In genomic region chr10:43868952-43869351, GRCh38 we compare ENCODE assay signal across 31 cellular contexts.
DNase-seq lines count a peak whose midpoint lies in the region; ATAC-seq and TF ChIP-seq lines count a peak whose summit lies in the region.
"Had no signal": no experiment of that assay in that cellular context is flagged by ENCODE, and none has a peak within 500 bp of the region (broad histone marks: within the 10 kb centered on the region; RNA-seq: fewer than 3 reads in every experiment).

No MANE protein-coding gene starts in this region.

- peak overlapping the region; percentile 76 to 95 for H2BK12ac ChIP-seq in mesenchymal stem cell (ENCODE audit: low read length in 2 of 2)

- peak overlapping the region; percentile 44 for H2BK15ac ChIP-seq in mesenchymal stem cell (ENCODE audit: low read depth, poor library complexity, severe bottlenecking)

- H3K14ac ChIP-seq in mesenchymal stem cell (ENCODE audit: low read length in 2 of 2): peak overlapping the region in 1 of 2 experiments; percentile 81

- TF ChIP-seq EP300 in SK-N-SH (IDR thresholded peaks at IDR 0.05; ENCODE audit: borderline replicate concordance in 1 of 2, low read depth in 1 of 2, low read length in 1 of 2): no peak

- no peak for ATAC-seq in SK-N-SH treated with all-trans-retinoic acid at 6 μM for 48 hours
- ATAC-seq in PC-3: no peak
- ATAC-seq: esophagus mucosa; foreskin keratinocyte; GM12878; naive thymus-derived CD4-positive, alpha-beta T cell; Panc1; stimulated activated naive B cell treated with anti-CD40 and anti-IgM and Interleukin-4, amounts not matched to agents 10 μg/mL and 1 μg/mL and 100 μg/mL, for 72 hours had no signal

- no peaks in the 10 kb centered on the region for H4K20me1 ChIP-seq in SK-N-SH (ENCODE audit: insufficient read depth)
- H4K20me1 ChIP-seq in PC-3 (ENCODE audit: low read length): no peaks in the 10 kb centered on the region

- H2BK5ac ChIP-seq in mesenchymal stem cell (ENCODE audit: low read depth, low read length, poor library complexity, severe bottlenecking): no peak overlapping the region

- POLR2A ChIA-PET in SK-N-SH (lab: Yijun Ruan, JAX): no interaction called here
- POLR2A ChIA-PET in PC-3 (lab: Charles Lee; ENCODE audit: unreplicated experiment): no interaction called here

- H3K18ac ChIP-seq in mesenchymal stem cell (ENCODE audit: low read depth in 1 of 2, low read length in 2 of 2): peak overlapping the region; percentile 50 to 88

- 83% methylated on average over 5 of the region's 6 CpGs for WGBS in SK-N-SH (ENCODE audit: low lambda C conversion rate)
- WGBS in mesenchymal stem cell: 98% methylated on average over 6 of the region's 6 CpGs

- H3K9me3 ChIP-seq in SK-N-SH: no peaks in the 10 kb centered on the region; the same call in 1 of the 2 replicates
- H3K9me3 ChIP-seq in PC-3 (ENCODE audit: low read length): no peaks in the 10 kb centered on the region
- H3K9me3 ChIP-seq in mesenchymal stem cell (ENCODE audit: control insufficient read depth, low read length): peaks cover 6% of the 10 kb centered on the region
- H3K9me3 ChIP-seq in skeletal muscle satellite cell (replicated peaks; ENCODE audit: low read length): no peaks in the 10 kb centered on the region
- H3K9me3 ChIP-seq: SJCRH30, suprapubic skin had no signal

- peak overlapping the region; percentile 70 for H4K8ac ChIP-seq in mesenchymal stem cell (ENCODE audit: low read length)

- H3K79me2 ChIP-seq in SK-N-SH (ENCODE audit: insufficient read depth): peaks cover 11% of the 10 kb centered on the region
- H3K79me2 ChIP-seq in PC-3 (ENCODE audit: low read length): no peaks in the 10 kb centered on the region

- peak overlapping the region; percentile 55; the same call in 1 of the 2 replicates for H3K4me2 ChIP-seq in SK-N-SH
- H3K4me2 ChIP-seq in PC-3 (ENCODE audit: low read length): no peak overlapping the region
- no peak overlapping the region for H3K4me2 ChIP-seq in mesenchymal stem cell (ENCODE audit: low read length, poor library complexity, severe bottlenecking)
- no peak overlapping the region for H3K4me2 ChIP-seq in skeletal muscle satellite cell (ENCODE audit: low read length)

- DNase-seq in SK-N-SH (no peak), PC-3 (no peak), mesenchymal stem cell (no peak), NCI-H2227 treated with DMSO at 0.1 percent for 48 hours (lab: John Stamatoyannopoulos, UW) (no peak), SIG-M5 (lab: John Stamatoyannopoulos, UW) (no peak), midbrain (lab: John Stamatoyannopoulos, UW) (no peak)
- DNase-seq: 8988T; activated CD4-positive, alpha-beta T cell treated with anti-CD3 and anti-CD28 coated beads, Interleukin-2, amount 50 U/mL, for 4 hours; activated naive CD8-positive, alpha-beta T cell treated with anti-CD3 and anti-CD28 coated beads for 36 hours; aorta; CD4-positive, CD25-positive, alpha-beta regulatory T cell; cortex of kidney; EL; foreskin keratinocyte; Karpas-422; naive thymus-derived CD4-positive, alpha-beta T cell; NCI-H2171; NCI-H524 treated with DMSO at 0.1 percent for 48 hours; NK-92 treated with Interleukin-12 subunit alpha and Interleukin-12 subunit beta, amount 100 ng/mL, for 24 hours; occipital lobe; SJCRH30; stimulated activated CD4-positive, alpha-beta T cell treated with anti-CD3 and anti-CD28 coated beads, Interleukin-4, amount 100 ng/mL, for 4 hours; stimulated activated naive B cell treated with anti-CD40 and anti-IgM and Interleukin-4, amounts not matched to agents 10 μg/mL and 1 μg/mL and 100 μg/mL, for 72 hours; T-helper 1 cell had no signal

- no peaks in the 10 kb centered on the region for H3K36me3 ChIP-seq in SK-N-SH (replicated peaks in 1 of 2; ENCODE audit: control insufficient read depth in 1 of 2, insufficient read depth in 2 of 2, low read length in 1 of 2)
- no peaks in the 10 kb centered on the region for H3K36me3 ChIP-seq in PC-3 (ENCODE audit: low read depth, low read length)
- no peaks in the 10 kb centered on the region for H3K36me3 ChIP-seq in mesenchymal stem cell (ENCODE audit: control insufficient read depth in 1 of 2, insufficient read depth in 2 of 2, low read depth in 1 of 2, low read length in 2 of 2)
- no peaks in the 10 kb centered on the region for H3K36me3 ChIP-seq in skeletal muscle satellite cell (ENCODE audit: insufficient read depth, low read length)
- H3K36me3 ChIP-seq: cardiac muscle cell, SJCRH30, suprapubic skin had no signal

- CTCF ChIA-PET in SK-N-SH (lab: Yijun Ruan, JAX) (interaction anchor here (1.1 to 1.3 kb wide), 2 partner anchors 32 to 179 kb away, joined by 3 to 6 read pairs; no protein-coding TSS in a partner anchor), PC-3 (lab: Charles Lee) (no interaction called here)

- H3K79me1 ChIP-seq in mesenchymal stem cell (replicated peaks; ENCODE audit: low read length, poor library complexity, severe bottlenecking): no peaks in the 10 kb centered on the region

- no peak overlapping the region for H3K23ac ChIP-seq in mesenchymal stem cell (ENCODE audit: low read length in 2 of 2)

- H3F3A ChIP-seq in SK-N-SH (replicated peaks; ENCODE audit: insufficient read depth): peaks cover 22% of the 10 kb centered on the region
- no peaks in the 10 kb centered on the region for H3F3A ChIP-seq in PC-3 (ENCODE audit: low read length, unreplicated experiment)

- H2AK5ac ChIP-seq in mesenchymal stem cell (ENCODE audit: low read length, severe bottlenecking): no peak overlapping the region

- no peaks in the 10 kb centered on the region for H3K27me3 ChIP-seq in SK-N-SH (ENCODE audit: insufficient read depth)
- 0 out of 2 replicates have a peak, but pooled peaks cover 4% of the 10 kb centered on the region for H3K27me3 ChIP-seq in PC-3 (ENCODE audit: low read length)
- H3K27me3 ChIP-seq in mesenchymal stem cell (ENCODE audit: control insufficient read depth in 1 of 2, insufficient read depth in 1 of 2, low read length in 2 of 2): peaks cover 0 to 3% of the 10 kb centered on the region in 2 experiments
- no peaks in the 10 kb centered on the region for H3K27me3 ChIP-seq in skeletal muscle satellite cell (ENCODE audit: control insufficient read depth, insufficient read depth, low read length)
- H3K27me3 ChIP-seq: cardiac muscle cell, foreskin keratinocyte, SJCRH30, suprapubic skin had no signal

- H2BK120ac ChIP-seq in mesenchymal stem cell (ENCODE audit: low read depth, low read length): peak overlapping the region; percentile 86

- peak overlapping the region; percentile 40 to 52 for H3K4ac ChIP-seq in mesenchymal stem cell (ENCODE audit: low read depth in 1 of 2, low read length in 2 of 2)

- intact Hi-C loops in PC-3 (cut with micrococcal nuclease): loop anchor here (1.0 kb wide), 1 partner anchor 19 kb away; no protein-coding TSS in a partner anchor

- H2AFZ ChIP-seq in SK-N-SH (ENCODE audit: low read depth) (no peak overlapping the region), PC-3 (ENCODE audit: low read length) (0 out of 2 replicates have a peak overlapping the region, but pooled peaks have one; percentile 9), mesenchymal stem cell (ENCODE audit: low read depth, low read length) (peak overlapping the region; percentile 10)

- peak overlapping the region; percentile 71; the same call in 1 of the 2 replicates for H3K9ac ChIP-seq in SK-N-SH
- no peak overlapping the region for H3K9ac ChIP-seq in PC-3 (ENCODE audit: low read length)
- no peak overlapping the region for H3K9ac ChIP-seq in mesenchymal stem cell (ENCODE audit: low read length)
- H3K9ac ChIP-seq in skeletal muscle satellite cell (ENCODE audit: low read depth, low read length): peak overlapping the region; percentile 63

- BruUV-seq in PC-3 (replicated peaks; lab: Mats Ljungman, UMichigan): no TSS peak

- H3K4me1 ChIP-seq in SK-N-SH (ENCODE audit: control insufficient read depth in 1 of 2, insufficient read depth in 2 of 2, low read depth in 1 of 2, low read length in 1 of 2): peaks cover 4 to 31% of the 10 kb centered on the region in 2 experiments; a peak in 1 of 4 replicates
- peaks cover 17% of the 10 kb centered on the region for H3K4me1 ChIP-seq in PC-3 (ENCODE audit: insufficient read depth, low read length)
- H3K4me1 ChIP-seq in mesenchymal stem cell (ENCODE audit: control insufficient read depth, insufficient read depth, low read depth, low read length): peaks cover 9% of the 10 kb centered on the region
- peaks cover 43% of the 10 kb centered on the region for H3K4me1 ChIP-seq in skeletal muscle satellite cell (ENCODE audit: control insufficient read depth, insufficient read depth, low read length)
- H3K4me1 ChIP-seq: foreskin keratinocyte, SJCRH30 had no signal

- H3K4me3 ChIP-seq in SK-N-SH (ENCODE audit: low read depth in 2 of 2, low read length in 1 of 2) (0 out of 4 replicates have a peak overlapping the region, but pooled peaks of 1 of the 2 experiments have one; percentile 6), PC-3 (ENCODE audit: low read length) (no peak overlapping the region), mesenchymal stem cell (ENCODE audit: insufficient read depth in 1 of 2, low read depth in 1 of 2, low read length in 2 of 2) (no peak overlapping the region), skeletal muscle satellite cell (ENCODE audit: low read length) (no peak overlapping the region)
- H3K4me3 ChIP-seq: cardiac muscle cell, GM12878, SJCRH30, suprapubic skin had no signal

- TF ChIP-seq CTCF in SK-N-SH (IDR thresholded peaks at IDR 0.05) (no peak), PC-3 (conservative IDR thresholded peaks at IDR 0.05; ENCODE audit: low read depth, low read length) (no peak)

- H4K91ac ChIP-seq in mesenchymal stem cell (ENCODE audit: low read length): peak overlapping the region; percentile 77

- H3K27ac ChIP-seq in SK-N-SH (ENCODE audit: low read depth in 2 of 2, low read length in 1 of 2): peak overlapping the region; percentile 80 to 93
- no peak overlapping the region for H3K27ac ChIP-seq in PC-3 (ENCODE audit: low read length)
- no peak overlapping the region for H3K27ac ChIP-seq in mesenchymal stem cell (ENCODE audit: low read length, poor library complexity, severe bottlenecking)
- H3K27ac ChIP-seq: cardiac muscle cell, foreskin keratinocyte, SJCRH30 had no signal

- TF ChIP-seq RAD21 in SK-N-SH (IDR thresholded peaks at IDR 0.05; ENCODE audit: low read length): no peak

- H3K9me2 ChIP-seq in SK-N-SH: no peaks in the 10 kb centered on the region
- no peaks in the 10 kb centered on the region for H3K9me2 ChIP-seq in PC-3 (replicated peaks; ENCODE audit: low read length)

TF ChIP-seq in SK-N-SH, 30 proteins besides CTCF, POLR2A, EP300 and RAD21 (continues in another document):
- no peak for TF ChIP-seq MAX (IDR thresholded peaks at IDR 0.05; ENCODE audit: low read depth)

TF ChIP-seq in SK-N-SH treated with all-trans-retinoic acid at 6 μM for 48 hours, 23 proteins besides CTCF, POLR2A, EP300 and RAD21:
- TF ChIP-seq CSDC2 (CRISPR knock-in tag; IDR thresholded peaks at IDR 0.05): no peak
- no peak for TF ChIP-seq GLIS3 (CRISPR knock-in tag; IDR thresholded peaks at IDR 0.05)

Comparison
In these comparisons a context has a peak if more than half of its experiments do, and no peak if none do; other contexts are left out.
1. H3K27ac ChIP-seq: peak in SK-N-SH (2 of 2); none in PC-3 (single experiment) and mesenchymal stem cell (single experiment).
2. H3K9ac ChIP-seq: peak in SK-N-SH (single experiment) and skeletal muscle satellite cell (single experiment); none in PC-3 (single experiment) and mesenchymal stem cell (single experiment).